ENCODE assay signal across 8 cellular contexts in genomic region chr6:149082320-149082719, GRCh38.
DNase-seq lines count a peak whose midpoint lies in the region; ATAC-seq and TF ChIP-seq lines count a peak whose summit lies in the region.

No MANE protein-coding gene starts in this region.

- H3K9me3 Mint-ChIP-seq in CD4-positive, CD25-positive, alpha-beta regulatory T cell, result no peaks in the 10 kb centered on the region
- no peaks in the 10 kb centered on the region for H3K9me3 Mint-ChIP-seq in activated T-cell treated with anti-CD3 and anti-CD28 coated beads, Interleukin-2, amount 50 U/mL, for 24 hours
- peaks cover 5% of the 10 kb centered on the region for H3K9me3 Mint-ChIP-seq in nephron progenitor cell

- TF ChIP-seq CTCF in GM20000 (IDR thresholded peaks at IDR 0.05; ENCODE audit: extremely low read depth, missing control alignments) (peak; percentile 57), PC-9 (conservative IDR thresholded peaks at IDR 0.05) (peak; percentile 81), nephron progenitor cell (IDR thresholded peaks at IDR 0.05) (peak; percentile 81)

- H3K4me3 ChIP-seq in CD4-positive, CD25-positive, alpha-beta regulatory T cell (ENCODE audit: low read depth, low read length), result peak overlapping the region; percentile 29
- H3K4me3 ChIP-seq in PC-9, result no peak overlapping the region

- no peak overlapping the region for H2AFZ ChIP-seq in PC-9

- no peaks in the 10 kb centered on the region for H3K27me3 Mint-ChIP-seq in CD4-positive, CD25-positive, alpha-beta regulatory T cell
- H3K27me3 Mint-ChIP-seq in activated T-cell treated with anti-CD3 and anti-CD28 coated beads, Interleukin-2, amount 50 U/mL, for 24 hours, result no peaks in the 10 kb centered on the region
- H3K27me3 Mint-ChIP-seq in nephron progenitor cell (ENCODE audit: low read depth, poor library complexity), result peaks cover 14% of the 10 kb centered on the region

- peak overlapping the region in 2 of 3 donors; percentile 61 to 87 for H3K27ac Mint-ChIP-seq in CD4-positive, CD25-positive, alpha-beta regulatory T cell
- H3K27ac Mint-ChIP-seq in activated T-cell treated with anti-CD3 and anti-CD28 coated beads, Interleukin-2, amount 50 U/mL, for 24 hours, result peak overlapping the region; percentile 47
- H3K27ac Mint-ChIP-seq in nephron progenitor cell, result no peak overlapping the region

- no peaks in the 10 kb centered on the region for H3K79me2 ChIP-seq in PC-9 (ENCODE audit: low read depth)

- no TSS peak for BruUV-seq in PC-9 (replicated peaks; lab: Mats Ljungman, UMichigan)

- no peak overlapping the region for H3K4me2 ChIP-seq in PC-9

- peak; percentile 71 to 95 (median 79) for DNase-seq in CD4-positive, CD25-positive, alpha-beta regulatory T cell
- DNase-seq in GM20000 (ENCODE audit: low spot score) (peak; percentile 63), KG1 (lab: John Stamatoyannopoulos, UW) (peak; percentile 44), PC-9 (peak; percentile 49 to 65), fibroblast of gingiva (ENCODE audit: low read depth) (peak; percentile 72), nephron progenitor cell (peak; percentile 76), stromal cell of bone marrow (ENCODE audit: low read depth) (peak; percentile 51)
- peak; percentile 84 for DNase-seq in activated T-cell treated with anti-CD3 and anti-CD28 coated beads, Interleukin-2, amount 50 U/mL, for 24 hours

- no peaks in the 10 kb centered on the region for H3K9me2 ChIP-seq in PC-9 (ENCODE audit: insufficient read depth)

- H4K20me1 ChIP-seq in PC-9 (ENCODE audit: insufficient read depth), result no peaks in the 10 kb centered on the region

- no peaks in the 10 kb centered on the region for H3K36me3 ChIP-seq in CD4-positive, CD25-positive, alpha-beta regulatory T cell (ENCODE audit: control insufficient read depth, insufficient read depth, low read length)
- H3K36me3 ChIP-seq in PC-9 (ENCODE audit: low read depth), result no peaks in the 10 kb centered on the region

- H3K4me3 Mint-ChIP-seq in CD4-positive, CD25-positive, alpha-beta regulatory T cell, result peak overlapping the region in 3 of 4 donors; percentile 3 to 30 (median 19)
- H3K4me3 Mint-ChIP-seq in activated T-cell treated with anti-CD3 and anti-CD28 coated beads, Interleukin-2, amount 50 U/mL, for 24 hours, result no peak overlapping the region
- H3K4me3 Mint-ChIP-seq in nephron progenitor cell, result no peak overlapping the region

- H3K4me1 ChIP-seq in CD4-positive, CD25-positive, alpha-beta regulatory T cell (ENCODE audit: control insufficient read depth, insufficient read depth, low read length, poor library complexity, severe bottlenecking), result peaks cover 40% of the 10 kb centered on the region
- peaks cover 30% of the 10 kb centered on the region for H3K4me1 ChIP-seq in PC-9 (replicated peaks; ENCODE audit: insufficient read depth)

- peak; percentile 78 to 88 for ATAC-seq in CD4-positive, CD25-positive, alpha-beta regulatory T cell (ENCODE audit: low read depth in 2 of 2)

- no peaks in the 10 kb centered on the region for H3F3A ChIP-seq in PC-9 (ENCODE audit: insufficient read depth, low read depth)

- no peak overlapping the region for H3K27ac ChIP-seq in CD4-positive, CD25-positive, alpha-beta regulatory T cell (ENCODE audit: insufficient read depth, low read length, poor library complexity, severe bottlenecking)
- H3K27ac ChIP-seq in PC-9, result no peak overlapping the region

- H3K9me3 ChIP-seq in CD4-positive, CD25-positive, alpha-beta regulatory T cell (ENCODE audit: control insufficient read depth in 2 of 2, low read length in 2 of 2), result no peaks in the 10 kb centered on the region
- H3K9me3 ChIP-seq in PC-9 (ENCODE audit: insufficient read depth, low read depth), result no peaks in the 10 kb centered on the region

- intact Hi-C loops in PC-9 (cut with micrococcal nuclease; ENCODE audit: unreplicated experiment), result loop anchor here (1.0 to 5.0 kb wide), 6 partner anchors 54 to 435 kb away; no protein-coding TSS in a partner anchor

- no peaks in the 10 kb centered on the region for H3K36me3 Mint-ChIP-seq in CD4-positive, CD25-positive, alpha-beta regulatory T cell
- no peaks in the 10 kb centered on the region for H3K36me3 Mint-ChIP-seq in activated T-cell treated with anti-CD3 and anti-CD28 coated beads, Interleukin-2, amount 50 U/mL, for 24 hours (ENCODE audit: low read depth)
- peaks cover 12% of the 10 kb centered on the region for H3K36me3 Mint-ChIP-seq in nephron progenitor cell (ENCODE audit: low read depth)

- H3K4me1 Mint-ChIP-seq in CD4-positive, CD25-positive, alpha-beta regulatory T cell, result peaks cover 23 to 63% (median 51%) of the 10 kb centered on the region in 4 donors
- peaks cover 69% of the 10 kb centered on the region for H3K4me1 Mint-ChIP-seq in activated T-cell treated with anti-CD3 and anti-CD28 coated beads, Interleukin-2, amount 50 U/mL, for 24 hours (ENCODE audit: low read depth)
- H3K4me1 Mint-ChIP-seq in nephron progenitor cell, result peaks cover 17% of the 10 kb centered on the region

- no peaks in the 10 kb centered on the region for H3K27me3 ChIP-seq in CD4-positive, CD25-positive, alpha-beta regulatory T cell (ENCODE audit: control insufficient read depth, insufficient read depth, low read length)
- no peaks in the 10 kb centered on the region for H3K27me3 ChIP-seq in PC-9 (ENCODE audit: insufficient read depth, low read depth)

- CTCF ChIA-PET in PC-9 (lab: Charles Lee), result interaction anchor here (0.7 to 0.9 kb wide), 2 partner anchors 267 to 421 kb away, joined by 3 read pairs; no protein-coding TSS in a partner anchor

- POLR2A ChIA-PET in PC-9 (lab: Charles Lee; ENCODE audit: unreplicated experiment), result interaction anchor here (0.6 to 0.8 kb wide), 2 partner anchors 51 to 119 kb away, joined by 4 to 5 read pairs; no protein-coding TSS in a partner anchor

Comparison
In these comparisons a context has a peak if more than half of its experiments do, and no peak if none do; other contexts are left out.
1. H3K4me3 Mint-ChIP-seq: peak in CD4-positive, CD25-positive, alpha-beta regulatory T cell (3 of 4); none in activated T-cell treated with anti-CD3 and anti-CD28 coated beads, Interleukin-2, amount 50 U/mL, for 24 hours (single experiment) and nephron progenitor cell (single experiment).
2. Peak in every context shown above with its lines, with median percentiles within 50 percentile points of each other: DNase-seq and CTCF ChIP-seq.